8 cellular contexts compared by ENCODE assay signal in genomic region chr6:82270791-82271392, GRCh38. TPM values are rescaled to one million over a fixed set of nuclear protein-coding genes. Genes with fewer than 3 reads are reported as not detected.
DNase-seq lines count a peak whose midpoint lies in the region; ATAC-seq and TF ChIP-seq lines count a peak whose summit lies in the region.

No MANE protein-coding gene starts in this region.

- no peaks in the 10 kb centered on the region for H3K27me3 ChIP-seq in upper lobe of right lung

- DNase-seq in NCI-H1092 treated with DMSO at 0.1 percent for 48 hours (lab: John Stamatoyannopoulos, UW), result peak; percentile 57
- no peak for DNase-seq in NCI-H1092 (lab: John Stamatoyannopoulos, UW)
- peak; percentile 59 for DNase-seq in NB4 (ENCODE audit: low read depth)
- peak; percentile 58 for DNase-seq in iPS-NIHi7 (ENCODE audit: extremely low spot score)
- no peak for DNase-seq in upper lobe of right lung
- DNase-seq in sciatic nerve (ENCODE audit: low spot score), result no peak

- no peak overlapping the region for H3K27ac ChIP-seq in VCaP
- H3K27ac ChIP-seq in upper lobe of right lung, result no peak overlapping the region

- no peaks in the 10 kb centered on the region for H3K9me3 ChIP-seq in upper lobe of right lung

- H3K4me1 ChIP-seq in upper lobe of right lung, result no peaks in the 10 kb centered on the region

- TF ChIP-seq CTCF in NB4 (IDR thresholded peaks at IDR 0.05; ENCODE audit: low read depth, low read length) (peak; percentile 40), VCaP (conservative IDR thresholded peaks at IDR 0.05) (peak; percentile 80), upper lobe of right lung (IDR thresholded peaks at IDR 0.05) (peak; percentile 65)

- intact Hi-C loops in upper lobe of right lung (cut with DNase I), result loop anchor here (10.0 kb wide), 1 partner anchor 784 kb away; no protein-coding TSS in a partner anchor
- intact Hi-C loops in sciatic nerve (cut with DNase I), result no loop called here

- ATAC-seq in GM21723 (IDR thresholded peaks at IDR 0.05; ENCODE audit: unreplicated experiment) (peak; percentile 66), upper lobe of right lung (peak; percentile 72), sciatic nerve (no peak)

- no peak for TF ChIP-seq POLR2A in NB4 (IDR thresholded peaks at IDR 0.05; ENCODE audit: extremely low read depth, insufficient read length)

- no peaks in the 10 kb centered on the region for H3K36me3 ChIP-seq in upper lobe of right lung

- no peak overlapping the region for H3K4me3 ChIP-seq in NB4 (ENCODE audit: low read depth, low read length)
- no peak overlapping the region for H3K4me3 ChIP-seq in upper lobe of right lung

RNA-seq across cellular contexts. Expression of gene IBTK, which starts 23.3 kb away (rescaled TPM):
- total RNA-seq in upper lobe of right lung, result 29.4 TPM
- total RNA-seq in sciatic nerve, result 38.2 TPM

Comparison
In these comparisons a context has a peak if more than half of its experiments do, and no peak if none do; other contexts are left out.
1. DNase-seq: peak in NCI-H1092 treated with DMSO at 0.1 percent for 48 hours (single experiment), NB4 (single experiment) and iPS-NIHi7 (single experiment); none in NCI-H1092 (single experiment), upper lobe of right lung (single experiment) and sciatic nerve (single experiment).
2. Peak in every context shown above with its lines, with median percentiles within 50 percentile points of each other: CTCF ChIP-seq.